14 cellular contexts compared by ENCODE assay signal in the genomic region with DNA sequence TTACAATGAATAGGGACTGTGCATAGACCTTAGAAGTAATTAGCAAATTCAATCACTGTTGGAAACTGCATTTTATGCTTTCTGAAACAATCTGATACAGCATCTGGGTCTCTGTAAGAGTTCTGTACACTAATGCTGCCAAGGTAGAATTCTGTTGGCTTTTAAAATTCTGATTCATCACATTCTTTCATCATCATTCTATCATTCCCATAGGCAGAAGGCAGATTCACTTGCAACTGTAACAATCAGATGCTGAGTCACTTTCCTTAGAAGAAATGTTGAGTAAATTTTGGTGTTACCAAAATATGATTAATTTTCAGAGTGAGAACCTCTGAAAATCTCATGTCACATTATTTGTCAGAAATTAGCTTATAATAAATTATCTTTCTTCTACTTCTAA.
DNase-seq lines count a peak whose midpoint lies in the region; TF ChIP-seq lines count a peak whose summit lies in the region.
"Had no signal": no experiment of that assay in that cellular context is flagged by ENCODE, and none has a peak within 500 bp of the region (broad histone marks: within the 10 kb centered on the region; RNA-seq: fewer than 3 reads in every experiment).

No MANE protein-coding gene starts in this region.

- H3K4me3 ChIP-seq in choroid plexus epithelial cell (ENCODE audit: low read depth, low read length) (no peak overlapping the region), mesenchymal stem cell (ENCODE audit: insufficient read depth in 1 of 2, low read depth in 1 of 2, low read length in 2 of 2) (no peak overlapping the region), WERI-Rb-1 (ENCODE audit: low read depth, low read length) (no peak overlapping the region)
- H3K4me3 ChIP-seq: ascending aorta, thoracic aorta had no signal

- H3K27ac Mint-ChIP-seq in activated naive CD4-positive, alpha-beta T cell treated with anti-CD3 and anti-CD28 coated beads, Interleukin-2, amount 10 ng/mL, durations not matched to agents 7 days and 5 days, result no peak overlapping the region
- H3K27ac Mint-ChIP-seq: activated T-cell treated with anti-CD3 and anti-CD28 coated beads, Interleukin-2, amount 50 U/mL, for 72 hours had no signal

- H3K27me3 Mint-ChIP-seq in activated naive CD4-positive, alpha-beta T cell treated with anti-CD3 and anti-CD28 coated beads, Interleukin-2, amount 10 ng/mL, durations not matched to agents 7 days and 5 days, result no peaks in the 10 kb centered on the region

- no peak overlapping the region for H3K4me3 Mint-ChIP-seq in activated naive CD4-positive, alpha-beta T cell treated with anti-CD3 and anti-CD28 coated beads, Interleukin-2, amount 10 ng/mL, durations not matched to agents 7 days and 5 days
- H3K4me3 Mint-ChIP-seq: activated T-cell treated with anti-CD3 and anti-CD28 coated beads, Interleukin-2, amount 50 U/mL, for 72 hours had no signal

- H3K27me3 ChIP-seq in mesenchymal stem cell (ENCODE audit: control insufficient read depth in 1 of 2, insufficient read depth in 1 of 2, low read length in 2 of 2), result no peaks in the 10 kb centered on the region
- no peaks in the 10 kb centered on the region for H3K27me3 ChIP-seq in WERI-Rb-1 (ENCODE audit: insufficient read depth, low read depth, severe bottlenecking)
- H3K27me3 ChIP-seq: ascending aorta had no signal

- no peak overlapping the region for H4K91ac ChIP-seq in mesenchymal stem cell (ENCODE audit: low read length)

- H2BK15ac ChIP-seq in mesenchymal stem cell (ENCODE audit: low read depth, poor library complexity, severe bottlenecking), result no peak overlapping the region

- DNase-seq in Caki2 (ENCODE audit: low read depth) (peak; percentile 14), NCI-H226 (peak; percentile 78), choroid plexus epithelial cell (ENCODE audit: low read depth) (peak; percentile 83), mesenchymal stem cell (peak; percentile 47), WERI-Rb-1 (no peak), superior temporal gyrus (ENCODE audit: extremely low spot score) (no peak), pons (ENCODE audit: low spot score) (no peak)
- no peak for DNase-seq in activated naive CD4-positive, alpha-beta T cell treated with anti-CD3 and anti-CD28 coated beads, Interleukin-2, amount 10 ng/mL, durations not matched to agents 7 days and 5 days
- DNase-seq: activated T-cell treated with anti-CD3 and anti-CD28 coated beads, Interleukin-2, amount 50 U/mL, for 72 hours; MM.1S; NCI-H2171; T-helper 1 cell had no signal

- H3K36me3 Mint-ChIP-seq in activated naive CD4-positive, alpha-beta T cell treated with anti-CD3 and anti-CD28 coated beads, Interleukin-2, amount 10 ng/mL, durations not matched to agents 7 days and 5 days, result no peaks in the 10 kb centered on the region

- no peak overlapping the region for H2BK12ac ChIP-seq in mesenchymal stem cell (ENCODE audit: low read length in 2 of 2)

- TF ChIP-seq CTCF in choroid plexus epithelial cell (conservative IDR thresholded peaks at IDR 0.05; ENCODE audit: low read depth, low read length) (no peak), WERI-Rb-1 (IDR thresholded peaks at IDR 0.05; ENCODE audit: low read depth, low read length) (no peak)

- no peak overlapping the region for H3K14ac ChIP-seq in mesenchymal stem cell (ENCODE audit: low read length in 2 of 2)

- H2BK5ac ChIP-seq in mesenchymal stem cell (ENCODE audit: low read depth, low read length, poor library complexity, severe bottlenecking), result no peak overlapping the region

- H3K27ac ChIP-seq in mesenchymal stem cell (ENCODE audit: low read length, poor library complexity, severe bottlenecking) (no peak overlapping the region), WERI-Rb-1 (no peak overlapping the region)
- H3K27ac ChIP-seq: ascending aorta, thoracic aorta had no signal

- CTCF ChIA-PET in activated naive CD4-positive, alpha-beta T cell treated with anti-CD3 and anti-CD28 coated beads, Interleukin-2, amount 10 ng/mL, durations not matched to agents 7 days and 5 days (lab: Charles Lee), result no interaction called here

- H3K9me3 ChIP-seq in mesenchymal stem cell (ENCODE audit: control insufficient read depth, low read length) (no peaks in the 10 kb centered on the region), WERI-Rb-1 (ENCODE audit: severe bottlenecking) (no peaks in the 10 kb centered on the region)
- H3K9me3 ChIP-seq: ascending aorta, thoracic aorta had no signal

- no peaks in the 10 kb centered on the region for H3K36me3 ChIP-seq in mesenchymal stem cell (ENCODE audit: control insufficient read depth in 1 of 2, insufficient read depth in 2 of 2, low read depth in 1 of 2, low read length in 2 of 2)
- no peaks in the 10 kb centered on the region for H3K36me3 ChIP-seq in WERI-Rb-1
- H3K36me3 ChIP-seq: ascending aorta, thoracic aorta had no signal

- no peaks in the 10 kb centered on the region for H3K4me1 Mint-ChIP-seq in activated naive CD4-positive, alpha-beta T cell treated with anti-CD3 and anti-CD28 coated beads, Interleukin-2, amount 10 ng/mL, durations not matched to agents 7 days and 5 days

- in situ Hi-C loops in Caki2 (cut with HindIII; ENCODE audit: low pct_unique_long_range_greater_than_20kb, low sequenced_read_pairs), result no loop called here

- H4K8ac ChIP-seq in mesenchymal stem cell (ENCODE audit: low read length), result no peak overlapping the region

- H3K9ac ChIP-seq in mesenchymal stem cell (ENCODE audit: low read length), result no peak overlapping the region

- H2BK120ac ChIP-seq in mesenchymal stem cell (ENCODE audit: low read depth, low read length), result no peak overlapping the region

- H3K79me1 ChIP-seq in mesenchymal stem cell (replicated peaks; ENCODE audit: low read length, poor library complexity, severe bottlenecking), result no peaks in the 10 kb centered on the region

- H3K18ac ChIP-seq in mesenchymal stem cell (ENCODE audit: low read depth in 1 of 2, low read length in 2 of 2), result no peak overlapping the region

- H2AFZ ChIP-seq in mesenchymal stem cell (ENCODE audit: low read depth, low read length), result no peak overlapping the region

- no peaks in the 10 kb centered on the region for H3K4me1 ChIP-seq in mesenchymal stem cell (ENCODE audit: control insufficient read depth, insufficient read depth, low read depth, low read length)
- H3K4me1 ChIP-seq: ascending aorta had no signal

- H3K23ac ChIP-seq in mesenchymal stem cell (ENCODE audit: low read length in 2 of 2), result no peak overlapping the region

- H3K4me2 ChIP-seq in mesenchymal stem cell (ENCODE audit: low read length, poor library complexity, severe bottlenecking), result no peak overlapping the region

- H2AK5ac ChIP-seq in mesenchymal stem cell (ENCODE audit: low read length, severe bottlenecking), result no peak overlapping the region

- no peaks in the 10 kb centered on the region for H3K9me3 Mint-ChIP-seq in activated naive CD4-positive, alpha-beta T cell treated with anti-CD3 and anti-CD28 coated beads, Interleukin-2, amount 10 ng/mL, durations not matched to agents 7 days and 5 days
- H3K9me3 Mint-ChIP-seq: activated T-cell treated with anti-CD3 and anti-CD28 coated beads, Interleukin-2, amount 50 U/mL, for 72 hours had no signal

- H3K4ac ChIP-seq in mesenchymal stem cell (ENCODE audit: low read depth in 1 of 2, low read length in 2 of 2), result no peak overlapping the region

Comparison
In these comparisons a context has a peak if more than half of its experiments do, and no peak if none do; other contexts are left out.
1. DNase-seq: peak in Caki2 (single experiment), NCI-H226 (single experiment), choroid plexus epithelial cell (single experiment) and mesenchymal stem cell (single experiment); none in WERI-Rb-1 (single experiment), activated naive CD4-positive, alpha-beta T cell treated with anti-CD3 and anti-CD28 coated beads, Interleukin-2, amount 10 ng/mL, durations not matched to agents 7 days and 5 days (single experiment), superior temporal gyrus (single experiment) and pons (single experiment).